Comparison of ENCODE assay signal across 8 cellular contexts in the genomic region with DNA sequence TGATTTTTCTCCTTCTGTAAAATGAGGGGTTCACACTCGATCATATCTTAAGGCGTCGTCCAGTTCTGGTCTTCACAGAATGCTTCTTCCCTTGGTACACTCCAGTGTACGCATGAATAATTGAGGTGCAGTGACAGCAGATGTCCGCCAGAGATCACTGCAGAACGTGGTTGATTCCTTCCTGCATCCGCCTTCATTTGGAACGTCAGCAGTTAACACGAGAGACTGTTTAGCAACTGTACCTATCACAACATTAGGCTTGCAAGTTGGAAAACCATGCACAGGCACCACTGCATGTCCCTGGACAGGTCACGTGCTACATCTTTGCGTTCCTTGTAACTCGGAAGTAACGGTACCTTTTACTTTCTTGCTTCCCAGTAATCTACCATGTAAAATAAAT.
DNase-seq lines count a peak whose midpoint lies in the region; ATAC-seq and TF ChIP-seq lines count a peak whose summit lies in the region.

No MANE protein-coding gene starts in this region.

- H3K36me3 ChIP-seq in sigmoid colon = no peaks in the 10 kb centered on the region

- no peak overlapping the region for H3K27ac ChIP-seq in C4-2B
- H3K27ac ChIP-seq in sigmoid colon = no peak overlapping the region

- no peak for TF ChIP-seq EP300 in sigmoid colon (IDR thresholded peaks at IDR 0.05)

- peak; percentile 73 for TF ChIP-seq CTCF in C4-2B (conservative IDR thresholded peaks at IDR 0.05)
- TF ChIP-seq CTCF in sigmoid colon (IDR thresholded peaks at IDR 0.05) = peak; percentile 24 to 44 (median 36)

- WGBS in sigmoid colon, 2 donors = 34 to 66% methylated on average over 13 of the region's 13 CpGs

- intact Hi-C loops in sigmoid colon (cut with DNase I) = no loop called here

- no peaks in the 10 kb centered on the region for H3K27me3 ChIP-seq in sigmoid colon

- peak; percentile 92 for ATAC-seq in GM21360 (IDR thresholded peaks at IDR 0.05; ENCODE audit: unreplicated experiment)

- no peaks in the 10 kb centered on the region for H3K9me3 ChIP-seq in sigmoid colon

- no peak overlapping the region for H3K4me3 ChIP-seq in sigmoid colon

- H3K4me1 ChIP-seq in sigmoid colon = no peaks in the 10 kb centered on the region

- no peak for TF ChIP-seq POLR2A in sigmoid colon (IDR thresholded peaks at IDR 0.05)
- TF ChIP-seq POLR2A in erythroblast (IDR thresholded peaks at IDR 0.05; ENCODE audit: low read length) = no peak

- DNase-seq in LHCN-M2 (ENCODE audit: low read depth) (peak; percentile 58), germinal center (ENCODE audit: low spot score) (peak; percentile 26), sigmoid colon (no peak), erythroblast (lab: John Stamatoyannopoulos, UW) (no peak), amniotic stem cell (lab: John Stamatoyannopoulos, UW) (no peak)
- DNase-seq in activated T-cell treated with anti-CD3 and anti-CD28 coated beads, Interleukin-2, amount 50 U/mL, for 48 hours = peak; percentile 50 to 59

Comparison
In these comparisons a context has a peak if more than half of its experiments do, and no peak if none do; other contexts are left out.
1. DNase-seq: peak in LHCN-M2 (single experiment), activated T-cell treated with anti-CD3 and anti-CD28 coated beads, Interleukin-2, amount 50 U/mL, for 48 hours (2 of 2) and germinal center (single experiment); none in sigmoid colon (single experiment), erythroblast (0 of 2) and amniotic stem cell (single experiment).